Comparison of ENCODE assay signal across 1 cellular context in genomic region chr2:122061206-122061605, GRCh38.
TF ChIP-seq lines count a peak whose summit lies in the region.

No MANE protein-coding gene starts in this region.

TF ChIP-seq in SK-N-SH, 30 proteins besides CTCF, POLR2A, EP300 and RAD21 (continued from another document):
- TF ChIP-seq, protein P1, sequence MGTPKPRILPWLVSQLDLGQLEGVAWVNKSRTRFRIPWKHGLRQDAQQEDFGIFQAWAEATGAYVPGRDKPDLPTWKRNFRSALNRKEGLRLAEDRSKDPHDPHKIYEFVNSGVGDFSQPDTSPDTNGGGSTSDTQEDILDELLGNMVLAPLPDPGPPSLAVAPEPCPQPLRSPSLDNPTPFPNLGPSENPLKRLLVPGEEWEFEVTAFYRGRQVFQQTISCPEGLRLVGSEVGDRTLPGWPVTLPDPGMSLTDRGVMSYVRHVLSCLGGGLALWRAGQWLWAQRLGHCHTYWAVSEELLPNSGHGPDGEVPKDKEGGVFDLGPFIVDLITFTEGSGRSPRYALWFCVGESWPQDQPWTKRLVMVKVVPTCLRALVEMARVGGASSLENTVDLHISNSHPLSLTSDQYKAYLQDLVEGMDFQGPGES (IDR thresholded peaks at IDR 0.05; ENCODE audit: low read depth, low read length) = no peak
- TF ChIP-seq CHD2 (IDR thresholded peaks at IDR 0.05; ENCODE audit: low read length, partially characterized antibody) (no peak), FOXJ3 (CRISPR knock-in tag; IDR thresholded peaks at IDR 0.05) (no peak)
